Comparison of ENCODE assay signal across 2 cellular contexts in genomic region chr1:167955915-167956314, GRCh38.
A peak's percentile ranks its signal among the peaks of the same experiment; 100 is the strongest.
TF ChIP-seq lines count a peak whose summit lies in the region.

No MANE protein-coding gene starts in this region.

TF ChIP-seq in SK-N-SH, 30 proteins besides CTCF, POLR2A, EP300 and RAD21:
- 0 out of 2 replicates have a peak, but pooled peaks have one; percentile 5 for TF ChIP-seq PBX3 (IDR thresholded peaks at IDR 0.05)
- TF ChIP-seq CHD2 (IDR thresholded peaks at IDR 0.05; ENCODE audit: low read length, partially characterized antibody), result no peak
- no peak for TF ChIP-seq GATA2 (CRISPR knock-in tag; IDR thresholded peaks at IDR 0.05)

TF ChIP-seq in SK-N-SH treated with all-trans-retinoic acid at 6 μM for 48 hours, 23 proteins besides CTCF, POLR2A, EP300 and RAD21:
- TF ChIP-seq PATZ1 (CRISPR knock-in tag; IDR thresholded peaks at IDR 0.05; ENCODE audit: borderline replicate concordance) (no peak), ARNTL (CRISPR knock-in tag; IDR thresholded peaks at IDR 0.05; ENCODE audit: borderline replicate concordance, low read depth) (no peak), ISL1 (CRISPR knock-in tag; IDR thresholded peaks at IDR 0.05) (no peak), TSHZ2 (CRISPR knock-in tag; IDR thresholded peaks at IDR 0.05) (no peak), CSRNP3 (CRISPR knock-in tag; IDR thresholded peaks at IDR 0.05) (no peak), PPARA (CRISPR knock-in tag; IDR thresholded peaks at IDR 0.05; ENCODE audit: borderline replicate concordance) (no peak), ZNF70 (CRISPR knock-in tag; IDR thresholded peaks at IDR 0.05) (no peak), ZFP3 (CRISPR knock-in tag; IDR thresholded peaks at IDR 0.05) (no peak), ZNF565 (CRISPR knock-in tag; conservative IDR thresholded peaks at IDR 0.05; ENCODE audit: low read depth) (no peak)
